10 cellular contexts compared by ENCODE assay signal in genomic region chr5:135930029-135930948, GRCh38. TPM values are rescaled to one million over a fixed set of nuclear protein-coding genes. Genes with fewer than 3 reads are reported as not detected.
DNase-seq lines count a peak whose midpoint lies in the region; ATAC-seq and TF ChIP-seq lines count a peak whose summit lies in the region.
"Had no signal": no experiment of that assay in that cellular context is flagged by ENCODE, and none has a peak within 500 bp of the region (broad histone marks: within the 10 kb centered on the region; RNA-seq: fewer than 3 reads in every experiment).

No MANE protein-coding gene starts in this region.

- H3K27ac ChIP-seq in thoracic aorta = no peak overlapping the region
- H3K27ac ChIP-seq: BLaER1 had no signal

- peak overlapping the region; percentile 43 for H3K4me3 ChIP-seq in astrocyte of the cerebellum (ENCODE audit: low read depth, low read length)
- H3K4me3 ChIP-seq in kidney epithelial cell (ENCODE audit: low read depth, low read length) = peak overlapping the region; percentile 40
- H3K4me3 ChIP-seq in thoracic aorta = peak overlapping the region; percentile 59
- H3K4me3 ChIP-seq: BLaER1 had no signal

- H3K27me3 ChIP-seq in kidney epithelial cell (ENCODE audit: control insufficient read depth, insufficient read depth, low read length) (peaks cover 20% of the 10 kb centered on the region), thoracic aorta (replicated peaks; ENCODE audit: insufficient read depth) (peaks cover 16% of the 10 kb centered on the region)
- H3K27me3 ChIP-seq: BLaER1 had no signal

- H3K36me3 ChIP-seq in kidney epithelial cell (ENCODE audit: control insufficient read depth, insufficient read depth, low read length) = no peaks in the 10 kb centered on the region
- no peaks in the 10 kb centered on the region for H3K36me3 ChIP-seq in thoracic aorta
- H3K36me3 ChIP-seq: BLaER1 had no signal

- peaks cover 5 to 10% of the 10 kb centered on the region in 2 donors for H3K4me1 ChIP-seq in thoracic aorta (ENCODE audit: control insufficient read depth in 1 of 2, low read depth in 2 of 2)
- H3K4me1 ChIP-seq: BLaER1 had no signal

- no peak for ATAC-seq in thoracic aorta (ENCODE audit: insufficient number of reproducible peaks, low FRiP score, low read depth)

- in situ Hi-C loops in astrocyte of the cerebellum (cut with HindIII; ENCODE audit: low sequenced_read_pairs) = no loop called here

- H3K9me3 ChIP-seq in thoracic aorta = no peaks in the 10 kb centered on the region

- TF ChIP-seq CTCF in astrocyte of the cerebellum (IDR thresholded peaks at IDR 0.05; ENCODE audit: low read depth, low read length, missing control alignments) (peak; percentile 3), kidney epithelial cell (IDR thresholded peaks at IDR 0.05; ENCODE audit: insufficient read depth, low read length, poor library complexity, severe bottlenecking) (peak; percentile 22), thoracic aorta (IDR thresholded peaks at IDR 0.05) (no peak)

- DNase-seq in NCI-H748 (lab: John Stamatoyannopoulos, UW; ENCODE audit: unreplicated experiment) (peak; percentile 69), NCI-H748 treated with DMSO at 0.1 percent for 48 hours (lab: John Stamatoyannopoulos, UW) (no peak), astrocyte of the cerebellum (ENCODE audit: low read depth) (no peak), kidney epithelial cell (ENCODE audit: low read depth) (no peak), thoracic aorta (ENCODE audit: low spot score) (no peak), NCI-H774 (lab: John Stamatoyannopoulos, UW) (no peak), NCI-H187 treated with DMSO at 0.1 percent for 48 hours (lab: John Stamatoyannopoulos, UW) (no peak)
- DNase-seq in effector CD8-positive, alpha-beta T cell (lab: John Stamatoyannopoulos, UW) = no peak

RNA-seq across cellular contexts. Expression of gene LECT2, which starts 24.5 kb away (rescaled TPM):
- total RNA-seq in kidney epithelial cell = not detected in 2 replicates
- total RNA-seq in thoracic aorta = not detected
- total RNA-seq: activated T-helper 2 cell treated with anti-CD3 and anti-CD28 coated beads, Interferon-gamma antibody, Interleukin-2, Interleukin-4, amounts not matched to agents 10 μg/mL and 5 μg/mL and 100 μg/mL, durations not matched to agents 14 hours and 24 hours and 36 hours had no signal

RNA-seq across cellular contexts. Expression of gene IL9, which starts 34.6 kb away (rescaled TPM):
- not detected in 2 replicates for total RNA-seq in kidney epithelial cell
- total RNA-seq in thoracic aorta = not detected
